ENCODE assay signal across 25 cellular contexts in genomic region chr6:152059909-152060308, GRCh38.
"Had no signal": no experiment of that assay in that cellular context is flagged by ENCODE, and none has a peak within 500 bp of the region (broad histone marks: within the 10 kb centered on the region; RNA-seq: fewer than 3 reads in every experiment).

No MANE protein-coding gene starts in this region.

- H3K27me3 ChIP-seq: colonic mucosa, esophagus muscularis mucosa, esophagus squamous epithelium, foreskin keratinocyte, gastrocnemius medialis, gastroesophageal sphincter, heart left ventricle had no signal

- H3K9me3 ChIP-seq: colonic mucosa, esophagus muscularis mucosa, esophagus squamous epithelium, gastrocnemius medialis, gastroesophageal sphincter, heart left ventricle, heart right ventricle had no signal

- H3K4me3 ChIP-seq: colonic mucosa, coronary artery, dorsolateral prefrontal cortex, esophagus muscularis mucosa, esophagus squamous epithelium, gastrocnemius medialis, gastroesophageal sphincter, heart left ventricle, heart right ventricle had no signal

- H3K4me1 ChIP-seq: colonic mucosa, esophagus muscularis mucosa, esophagus squamous epithelium, foreskin keratinocyte, gastroesophageal sphincter had no signal

- DNase-seq: colonic mucosa; cortex of kidney; dermis blood vessel endothelial cell; dorsolateral prefrontal cortex; effector CD4-positive, alpha-beta T cell; effector CD8-positive, alpha-beta T cell; effector memory CD4-positive, alpha-beta T cell; effector memory CD8-positive, alpha-beta T cell; endodermal cell; erythroblast; esophagus squamous epithelium; foreskin fibroblast; foreskin keratinocyte; foreskin melanocyte; gastrocnemius medialis; glutamatergic neuron; head of caudate nucleus; heart left ventricle; heart right ventricle had no signal

- FAIRE-seq: colon, endothelial cell of umbilical vein had no signal

- H3K36me3 ChIP-seq: colonic mucosa, esophagus muscularis mucosa, esophagus squamous epithelium, gastrocnemius medialis, gastroesophageal sphincter, heart left ventricle, heart right ventricle had no signal

- H3K27ac ChIP-seq: colonic mucosa, coronary artery, dorsolateral prefrontal cortex, epithelial cell of prostate, esophagus muscularis mucosa, esophagus squamous epithelium, foreskin keratinocyte, gastrocnemius medialis, gastroesophageal sphincter, heart left ventricle, heart right ventricle had no signal
